ENCODE assay signal across 26 cellular contexts in genomic region chr17:72340836-72341235, GRCh38.
"Had no signal": no experiment of that assay in that cellular context is flagged by ENCODE, and none has a peak within 500 bp of the region (broad histone marks: within the 10 kb centered on the region; RNA-seq: fewer than 3 reads in every experiment).

No MANE protein-coding gene starts in this region.

- H3K27me3 Mint-ChIP-seq: activated CD8-positive, alpha-beta memory T cell treated with anti-CD3 and anti-CD28 coated beads, Interleukin-2, amount 10 ng/mL, durations not matched to agents 7 days and 5 days had no signal

- H3K9me3 ChIP-seq: breast epithelium, Peyer's patch, SJCRH30 had no signal

- ATAC-seq: activated CD8-positive, alpha-beta memory T cell treated with anti-CD3 and anti-CD28 coated beads, Interleukin-2, amount 10 ng/mL, durations not matched to agents 7 days and 5 days; T-helper 17 cell had no signal

- H3K36me3 ChIP-seq: breast epithelium, Peyer's patch, SJCRH30 had no signal

- H3K27ac Mint-ChIP-seq: activated B cell treated with CpG ODN at 0.5 μM for 24 hours; activated CD4-positive, alpha-beta T cell treated with anti-CD3 and anti-CD28 coated beads, Interleukin-2, amount 10 ng/mL, durations not matched to agents 24 days and 14 days; activated CD8-positive, alpha-beta memory T cell treated with anti-CD3 and anti-CD28 coated beads, Interleukin-2, amount 10 ng/mL, durations not matched to agents 7 days and 5 days; activated naive CD8-positive, alpha-beta T cell; activated T-cell treated with anti-CD3 and anti-CD28 coated beads, Interleukin-2, amount 50 U/mL, for 24 hours; activated T-helper 1 cell treated with anti-CD3 and anti-CD28 coated beads, Interleukin-12 subunit alpha, Interleukin-12 subunit beta, Interleukin-2, Interleukin-4 antibody, amounts not matched to agents 30 ng/mL and 10 ng/mL and 1 ng/mL, durations not matched to agents 14 hours and 24 hours and 36 hours; T-helper 17 cell had no signal

- H3K9me3 Mint-ChIP-seq: activated CD4-positive, alpha-beta T cell treated with anti-CD3 and anti-CD28 coated beads, Interleukin-2, amount 10 ng/mL, durations not matched to agents 24 days and 14 days had no signal

- DNase-seq: activated B cell treated with CpG ODN at 0.5 μM for 24 hours; activated CD4-positive, alpha-beta T cell treated with anti-CD3 and anti-CD28 coated beads for 1 hour; activated CD4-positive, alpha-beta T cell treated with anti-CD3 and anti-CD28 coated beads, Interleukin-2, amount 10 ng/mL, durations not matched to agents 24 days and 14 days; activated CD4-positive, alpha-beta T cell treated with anti-CD3 and anti-CD28 coated beads, Interleukin-2, amount 50 U/mL, for 48 hours; activated CD8-positive, alpha-beta memory T cell treated with anti-CD3 and anti-CD28 coated beads, Interleukin-2, amount 10 ng/mL, durations not matched to agents 7 days and 5 days; activated effector memory CD4-positive, alpha-beta T cell treated with anti-CD3 and anti-CD28 coated beads, Interleukin-2, amount 50 U/mL, for 16 hours; activated naive CD4-positive, alpha-beta T cell treated with Interleukin-2 at 50 U/mL for 16 hours; activated T-cell treated with anti-CD3 and anti-CD28 coated beads, Interleukin-2, amount 50 U/mL, for 24 hours; caudate nucleus; KG1; NCI-H1048; NCI-H146; NCI-H1930; NCI-H2171 treated with DMSO at 0.1 percent for 48 hours; NCI-H226; NCI-H526; NCI-H774; Peyer's patch; Right ventricle myocardium superior; SJCRH30; T-helper 17 cell; T-helper 9 cell had no signal

- H3K4me3 Mint-ChIP-seq: activated B cell treated with CpG ODN at 0.5 μM for 24 hours; activated CD4-positive, alpha-beta T cell treated with anti-CD3 and anti-CD28 coated beads, Interleukin-2, amount 10 ng/mL, durations not matched to agents 24 days and 14 days; activated CD8-positive, alpha-beta memory T cell treated with anti-CD3 and anti-CD28 coated beads, Interleukin-2, amount 10 ng/mL, durations not matched to agents 7 days and 5 days; activated naive CD8-positive, alpha-beta T cell; activated T-cell treated with anti-CD3 and anti-CD28 coated beads, Interleukin-2, amount 50 U/mL, for 24 hours; activated T-helper 1 cell treated with anti-CD3 and anti-CD28 coated beads, Interleukin-12 subunit alpha, Interleukin-12 subunit beta, Interleukin-2, Interleukin-4 antibody, amounts not matched to agents 30 ng/mL and 10 ng/mL and 1 ng/mL, durations not matched to agents 14 hours and 24 hours and 36 hours; T-helper 17 cell had no signal

- H3K4me1 Mint-ChIP-seq: activated B cell treated with CpG ODN at 0.5 μM for 24 hours; activated CD4-positive, alpha-beta T cell treated with anti-CD3 and anti-CD28 coated beads, Interleukin-2, amount 10 ng/mL, durations not matched to agents 24 days and 14 days; activated CD8-positive, alpha-beta memory T cell treated with anti-CD3 and anti-CD28 coated beads, Interleukin-2, amount 10 ng/mL, durations not matched to agents 7 days and 5 days; T-helper 17 cell had no signal

- H3K36me3 Mint-ChIP-seq: activated CD8-positive, alpha-beta memory T cell treated with anti-CD3 and anti-CD28 coated beads, Interleukin-2, amount 10 ng/mL, durations not matched to agents 7 days and 5 days; activated naive CD8-positive, alpha-beta T cell had no signal

- H3K4me3 ChIP-seq: breast epithelium, Peyer's patch, SJCRH30 had no signal

- H3K27ac ChIP-seq: breast epithelium, Peyer's patch, RWPE1 had no signal

- H3K27me3 ChIP-seq: breast epithelium, Peyer's patch, SJCRH30 had no signal
